Comparison of ENCODE assay signal across 19 cellular contexts in the genomic region with DNA sequence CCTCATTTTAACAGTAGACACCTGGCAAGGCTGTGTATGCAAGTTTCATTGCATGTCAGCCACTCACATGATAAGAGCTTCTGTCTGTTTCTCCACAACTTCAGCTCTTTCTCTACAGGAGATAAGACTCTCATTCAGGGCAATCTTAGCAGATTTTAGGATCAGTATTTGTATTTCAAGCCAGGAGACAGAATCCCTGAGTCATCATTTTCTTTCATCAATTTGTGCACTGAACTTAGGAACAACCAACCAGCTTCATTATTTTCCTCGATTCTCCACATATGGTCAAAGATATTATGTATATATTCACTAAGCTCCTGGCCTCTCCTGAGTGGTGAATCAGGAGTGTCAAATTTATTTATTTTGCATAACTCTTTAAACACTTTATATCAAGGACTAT.
DNase-seq lines count a peak whose midpoint lies in the region; ATAC-seq, FAIRE-seq and TF ChIP-seq lines count a peak whose summit lies in the region.
"Had no signal": no experiment of that assay in that cellular context is flagged by ENCODE, and none has a peak within 500 bp of the region (broad histone marks: within the 10 kb centered on the region; RNA-seq: fewer than 3 reads in every experiment).

No MANE protein-coding gene starts in this region.

- ATAC-seq in A549 (no peak), IMR-90 (ENCODE audit: low read depth) (no peak)
- ATAC-seq: CD8-positive, alpha-beta T cell had no signal

- TF ChIP-seq CTCF in A549 (IDR thresholded peaks at IDR 0.05) (no peak), IMR-90 (conservative IDR thresholded peaks at IDR 0.05; ENCODE audit: low read depth, low read length) (no peak), H1 (IDR thresholded peaks at IDR 0.05; ENCODE audit: control extremely low read depth in 1 of 3, insufficient read depth in 1 of 3, low read depth in 1 of 3, low read length in 3 of 3) (no peak)

- TF ChIP-seq RAD21 in A549 (conservative IDR thresholded peaks at IDR 0.05 in 1 of 2, IDR thresholded peaks at IDR 0.05 in 1 of 2) (no peak), IMR-90 (IDR thresholded peaks at IDR 0.05; ENCODE audit: low read length) (no peak), H1 (IDR thresholded peaks at IDR 0.05 in 1 of 2, conservative IDR thresholded peaks at IDR 0.05 in 1 of 2; ENCODE audit: low read depth in 2 of 2, low read length in 2 of 2) (no peak)

- H4K8ac ChIP-seq in IMR-90 (ENCODE audit: low read depth in 2 of 2, low read length in 2 of 2) (no peak overlapping the region), H1 (ENCODE audit: extremely low read depth, insufficient read depth, low read length) (no peak overlapping the region)

- no peaks in the 10 kb centered on the region for H3K9me1 ChIP-seq in IMR-90 (ENCODE audit: insufficient read depth, low read length)

- H3K23me2 ChIP-seq in H1 (ENCODE audit: low read depth, low read length), result no peaks in the 10 kb centered on the region

- H2BK20ac ChIP-seq in IMR-90 (ENCODE audit: low read depth, low read length) (no peak overlapping the region), H1 (ENCODE audit: low read length) (no peak overlapping the region)

- no peak for DNase-seq in A549 (ENCODE audit: low read depth in 1 of 2, low spot score in 1 of 2)
- DNase-seq in IMR-90, result no peak
- DNase-seq in H1 (ENCODE audit: low read depth in 1 of 2, low spot score in 2 of 2), result no peak
- DNase-seq in SJCRH30, result no peak
- DNase-seq in dedifferentiated amniotic fluid mesenchymal stem cell (ENCODE audit: extremely low spot score), result no peak
- DNase-seq: 8988T; AML-193; Caco-2; Calu3; CD4-positive, alpha-beta T cell; CD8-positive, alpha-beta T cell; DMS79 treated with DMSO at 0.1 percent for 48 hours; GF-D8 had no signal

- TF ChIP-seq EP300 in A549 (IDR thresholded peaks at IDR 0.05) (no peak), H1 (IDR thresholded peaks at IDR 0.05; ENCODE audit: borderline replicate concordance in 1 of 2, low read depth in 2 of 2, low read length in 2 of 2) (no peak)

- H2AK9ac ChIP-seq in IMR-90 (replicated peaks; ENCODE audit: low read depth, low read length, poor library complexity), result no peak overlapping the region

- no peak for TF ChIP-seq POLR2A in A549 (IDR thresholded peaks at IDR 0.05; ENCODE audit: low read length)
- no peak for TF ChIP-seq POLR2A in IMR-90 (IDR thresholded peaks at IDR 0.05; ENCODE audit: low read depth, low read length)
- TF ChIP-seq POLR2A in H1 (IDR thresholded peaks at IDR 0.05; ENCODE audit: control extremely low read depth in 1 of 2, low read depth in 2 of 2, low read length in 2 of 2), result no peak

- H3K9ac ChIP-seq in IMR-90 (ENCODE audit: low read depth, low read length) (no peak overlapping the region), H1 (replicated peaks in 1 of 4; ENCODE audit: extremely low read depth in 1 of 4, low read depth in 3 of 4, low read length in 3 of 4) (no peak overlapping the region)
- H3K9ac ChIP-seq: BLaER1 treated with 17β-estradiol and CSF1 and Interleukin-3, amounts not matched to agents 10 nM and 100 nM had no signal

- H4K5ac ChIP-seq in IMR-90 (ENCODE audit: low read depth, low read length) (no peak overlapping the region), H1 (ENCODE audit: insufficient read length, low read depth, low read length) (no peak overlapping the region)

- H3K79me1 ChIP-seq in IMR-90 (ENCODE audit: low read depth in 1 of 2, low read length in 2 of 2), result no peaks in the 10 kb centered on the region
- no peaks in the 10 kb centered on the region for H3K79me1 ChIP-seq in H1 (ENCODE audit: low read depth, low read length)

- H3K4me2 ChIP-seq in A549 (no peak overlapping the region), IMR-90 (ENCODE audit: low read depth, low read length) (no peak overlapping the region), H1 (ENCODE audit: insufficient read depth in 1 of 2, low read depth in 2 of 2, low read length in 2 of 2) (no peak overlapping the region)
- H3K4me2 ChIP-seq: BLaER1 treated with 17β-estradiol and CSF1 and Interleukin-3, amounts not matched to agents 10 nM and 100 nM had no signal

- CTCF ChIA-PET in A549 (lab: Yijun Ruan, JAX), result interaction anchor here (1.4 kb wide), 1 partner anchor 24 kb away, joined by 3 read pairs; no protein-coding TSS in a partner anchor
- CTCF ChIA-PET in IMR-90 (lab: Yijun Ruan, JAX), result no interaction called here
- CTCF ChIA-PET in H1 (lab: Charles Lee; ENCODE audit: partially characterized antibody), result interaction anchor here (0.6 to 0.9 kb wide), 2 partner anchors 11 to 172 kb away, joined by 3 read pairs; no protein-coding TSS in a partner anchor

- no peaks in the 10 kb centered on the region for H3K27me3 ChIP-seq in IMR-90 (ENCODE audit: control insufficient read depth, insufficient read depth, low read length)
- H3K27me3 ChIP-seq in H1 (replicated peaks in 1 of 4; ENCODE audit: control insufficient read depth in 3 of 4, extremely low read depth in 1 of 4, insufficient read depth in 3 of 4, low read length in 3 of 4), result no peaks in the 10 kb centered on the region
- no peaks in the 10 kb centered on the region for H3K27me3 ChIP-seq in SJCRH30
- H3K27me3 ChIP-seq: BLaER1 treated with 17β-estradiol and CSF1 and Interleukin-3, amounts not matched to agents 10 nM and 100 nM had no signal

- H3K4ac ChIP-seq in IMR-90 (ENCODE audit: low read depth, low read length) (no peak overlapping the region), H1 (replicated peaks; ENCODE audit: insufficient read length, low read depth, low read length) (no peak overlapping the region)

- H3K79me2 ChIP-seq in H1 (ENCODE audit: control insufficient read depth in 1 of 2, insufficient read depth in 2 of 2, low read length in 2 of 2), result no peaks in the 10 kb centered on the region

- H2BK15ac ChIP-seq in IMR-90 (ENCODE audit: low read depth, low read length) (no peak overlapping the region), H1 (ENCODE audit: low read length) (no peak overlapping the region)

- no peak for FAIRE-seq in A549 (lab: Jason Lieb, UNC)
- FAIRE-seq in H1 (lab: Jason Lieb, UNC), result no peak
- FAIRE-seq: A204.1, D721Med, G401.6, GM12891 had no signal

- BruUV-seq in IMR-90 (replicated peaks; lab: Mats Ljungman, UMichigan), result no TSS peak

- H3K14ac ChIP-seq in IMR-90 (replicated peaks; ENCODE audit: low read depth, low read length) (no peak overlapping the region), H1 (ENCODE audit: insufficient read length) (no peak overlapping the region)

- H3K4me3 ChIP-seq in A549 (no peak overlapping the region), IMR-90 (ENCODE audit: insufficient read depth, low read depth, low read length) (no peak overlapping the region), H1 (ENCODE audit: extremely low read depth in 1 of 4, insufficient read depth in 2 of 4, low read depth in 3 of 4, low read length in 4 of 4) (no peak overlapping the region), SJCRH30 (no peak overlapping the region)
- H3K4me3 ChIP-seq: BLaER1 treated with 17β-estradiol and CSF1 and Interleukin-3, amounts not matched to agents 10 nM and 100 nM had no signal

- in situ Hi-C loops in IMR-90 (cut with MboI; ENCODE audit: low sequenced_read_pairs), result no loop called here

- H2AK5ac ChIP-seq in IMR-90 (ENCODE audit: low read depth, low read length) (no peak overlapping the region), H1 (ENCODE audit: low read depth, low read length) (no peak overlapping the region)

- no peak overlapping the region for H3K27ac ChIP-seq in A549
- no peak overlapping the region for H3K27ac ChIP-seq in IMR-90 (ENCODE audit: insufficient read depth, low read length)
- no peak overlapping the region for H3K27ac ChIP-seq in H1 (ENCODE audit: low read depth, low read length)
- no peak overlapping the region for H3K27ac ChIP-seq in SJCRH30
- H3K27ac ChIP-seq: BLaER1 treated with 17β-estradiol and CSF1 and Interleukin-3, amounts not matched to agents 10 nM and 100 nM; C4-2B had no signal

- H2BK5ac ChIP-seq in IMR-90 (ENCODE audit: low read depth, low read length, poor library complexity, severe bottlenecking), result no peak overlapping the region
- H2BK5ac ChIP-seq in H1 (ENCODE audit: low read depth, low read length), result no peak overlapping the region

- intact Hi-C loops in IMR-90 (cut with micrococcal nuclease), result no loop called here

- 3% methylated on average over 1 of the region's 1 CpG for WGBS in A549 (ENCODE audit: missing lambda C conversion rate)
- no CpG with 5 or more reads among the region's 1 CpG for WGBS in IMR-90 (ENCODE audit: extremely low coverage in 2 of 2, insufficient read length in 1 of 2), 2 experiments
- 93% methylated on average over 1 of the region's 1 CpG; no CpG with 5 or more reads in 1 of the 2 experiments for WGBS in H1 (ENCODE audit: extremely low coverage in 1 of 2, insufficient coverage in 1 of 2, insufficient read length in 1 of 2, insufficient replicate concordance in 2 of 2, low coverage in 1 of 2, low lambda C conversion rate in 2 of 2, missing lambda C conversion rate in 1 of 2), 2 experiments

- dilution Hi-C loops in IMR-90 (cut with HindIII; ENCODE audit: low sequenced_read_pairs, unreplicated experiment), result no loop called here

- H2BK12ac ChIP-seq in H1 (ENCODE audit: low read depth, low read length), result no peak overlapping the region

- H3K9me3 ChIP-seq in A549 (no peaks in the 10 kb centered on the region), IMR-90 (ENCODE audit: control insufficient read depth, insufficient read depth, low read length) (no peaks in the 10 kb centered on the region), H1 (ENCODE audit: insufficient read depth in 2 of 2, low read depth in 1 of 2, low read length in 1 of 2) (0 out of 4 replicates have a peak, but pooled peaks cover 0 to 4% of the 10 kb centered on the region in 2 experiments), SJCRH30 (replicated peaks) (no peaks in the 10 kb centered on the region)
- H3K9me3 ChIP-seq: Caco-2 had no signal

- H4K91ac ChIP-seq in IMR-90 (ENCODE audit: insufficient read depth, low read depth, low read length), result no peak overlapping the region
- no peak overlapping the region for H4K91ac ChIP-seq in H1 (replicated peaks; ENCODE audit: insufficient read length, low read length)

- H3K56ac ChIP-seq in IMR-90 (ENCODE audit: extremely low read depth, insufficient read depth, low read length) (no peak overlapping the region), H1 (replicated peaks; ENCODE audit: insufficient read length, low read depth, low read length) (no peak overlapping the region)

- H3K18ac ChIP-seq in IMR-90 (ENCODE audit: low read depth, low read length), result no peak overlapping the region
- no peak overlapping the region for H3K18ac ChIP-seq in H1 (ENCODE audit: extremely low read depth, low read length)

- no peak overlapping the region for H3K23ac ChIP-seq in IMR-90 (ENCODE audit: low read depth, low read length)
- no peak overlapping the region for H3K23ac ChIP-seq in H1 (ENCODE audit: insufficient read length)

- H4K20me1 ChIP-seq in IMR-90 (ENCODE audit: insufficient read depth, low read length), result no peaks in the 10 kb centered on the region
- no peaks in the 10 kb centered on the region for H4K20me1 ChIP-seq in H1 (replicated peaks in 1 of 2; ENCODE audit: control insufficient read depth in 1 of 2, insufficient read depth in 2 of 2, low read length in 2 of 2)
- H4K20me1 ChIP-seq: BLaER1 treated with 17β-estradiol and CSF1 and Interleukin-3, amounts not matched to agents 10 nM and 100 nM had no signal

- H2BK120ac ChIP-seq in IMR-90 (ENCODE audit: low read depth, low read length), result no peak overlapping the region
- H2BK120ac ChIP-seq in H1 (replicated peaks; ENCODE audit: low read depth, low read length), result no peak overlapping the region

- H3K4me1 ChIP-seq in A549, result no peaks in the 10 kb centered on the region
- no peaks in the 10 kb centered on the region for H3K4me1 ChIP-seq in IMR-90 (ENCODE audit: control insufficient read depth, insufficient read depth, low read length)
- H3K4me1 ChIP-seq in H1 (replicated peaks in 1 of 4; ENCODE audit: control insufficient read depth in 3 of 4, insufficient read depth in 4 of 4, low read length in 3 of 4), result no peaks in the 10 kb centered on the region
- H3K4me1 ChIP-seq in SJCRH30, result no peaks in the 10 kb centered on the region
- H3K4me1 ChIP-seq: BLaER1 treated with 17β-estradiol and CSF1 and Interleukin-3, amounts not matched to agents 10 nM and 100 nM; Caco-2 had no signal

- no peak overlapping the region for H2AFZ ChIP-seq in IMR-90 (replicated peaks; ENCODE audit: low read length, poor library complexity)
- H2AFZ ChIP-seq in H1 (ENCODE audit: low read length), result no peak overlapping the region

- no peaks in the 10 kb centered on the region for H3K36me3 ChIP-seq in IMR-90 (ENCODE audit: control insufficient read depth, insufficient read depth, low read length)
- H3K36me3 ChIP-seq in H1 (ENCODE audit: control insufficient read depth in 2 of 4, insufficient read depth in 4 of 4, low read length in 3 of 4), result no peaks in the 10 kb centered on the region
- no peaks in the 10 kb centered on the region for H3K36me3 ChIP-seq in SJCRH30
- H3K36me3 ChIP-seq: BLaER1 treated with 17β-estradiol and CSF1 and Interleukin-3, amounts not matched to agents 10 nM and 100 nM had no signal

- POLR2A ChIA-PET in A549 (lab: Yijun Ruan, JAX) (no interaction called here), IMR-90 (lab: Charles Lee; ENCODE audit: unreplicated experiment) (no interaction called here), H1 (lab: Charles Lee; ENCODE audit: partially characterized antibody) (no interaction called here)

Comparison
In these comparisons a context has a peak if more than half of its experiments do, and no peak if none do; other contexts are left out.
1. Of the 18 proteins assayed by ChIP-seq in both H1 and A549: peak only in H1: none; only in A549: none; in both: MAFK; in neither: 17.